In the genomic region with DNA sequence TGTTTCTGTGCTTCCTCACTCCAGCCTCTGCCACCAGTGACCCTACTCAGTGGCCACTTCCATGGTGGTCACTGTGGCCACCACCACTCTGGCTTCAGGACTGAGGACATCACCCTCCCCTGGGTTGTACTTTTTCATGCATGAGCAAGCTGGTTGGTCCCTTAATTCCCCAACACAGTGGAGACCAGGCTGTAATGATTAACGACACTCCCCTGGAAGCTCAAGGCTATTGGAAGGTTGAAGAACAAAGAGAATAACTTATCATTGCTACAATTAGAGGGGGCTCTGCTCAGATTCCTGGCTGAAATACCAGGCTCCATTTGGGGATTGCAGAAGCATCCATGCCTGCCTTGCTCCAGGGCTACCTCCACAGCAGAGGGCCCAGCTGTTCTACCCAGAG, we compare ENCODE assay signal across 1 cellular context.
TF ChIP-seq lines count a peak whose summit lies in the region.

No MANE protein-coding gene starts in this region.

TF ChIP-seq in GM23338, 12 proteins besides CTCF, POLR2A, EP300 and RAD21:
- TF ChIP-seq STAT1 (IDR thresholded peaks at IDR 0.05; ENCODE audit: unreplicated experiment) (no peak), CREB1 (CRISPR knock-in tag; IDR thresholded peaks at IDR 0.05; ENCODE audit: low read depth) (no peak), ZNF114 (CRISPR knock-in tag; IDR thresholded peaks at IDR 0.05) (no peak), NANOG (IDR thresholded peaks at IDR 0.05; ENCODE audit: borderline replicate concordance) (no peak), ZNF331 (CRISPR knock-in tag; IDR thresholded peaks at IDR 0.05; ENCODE audit: low read depth) (no peak), EZH2phosphoT487 (IDR thresholded peaks at IDR 0.05; ENCODE audit: unreplicated experiment) (no peak), POLR2AphosphoS5 (IDR thresholded peaks at IDR 0.05; ENCODE audit: low read depth) (no peak), JUNB (IDR thresholded peaks at IDR 0.05; ENCODE audit: unreplicated experiment) (no peak), EZH2 (IDR thresholded peaks at IDR 0.05; ENCODE audit: low read depth, unreplicated experiment) (no peak)
- TF ChIP-seq, protein P1, sequence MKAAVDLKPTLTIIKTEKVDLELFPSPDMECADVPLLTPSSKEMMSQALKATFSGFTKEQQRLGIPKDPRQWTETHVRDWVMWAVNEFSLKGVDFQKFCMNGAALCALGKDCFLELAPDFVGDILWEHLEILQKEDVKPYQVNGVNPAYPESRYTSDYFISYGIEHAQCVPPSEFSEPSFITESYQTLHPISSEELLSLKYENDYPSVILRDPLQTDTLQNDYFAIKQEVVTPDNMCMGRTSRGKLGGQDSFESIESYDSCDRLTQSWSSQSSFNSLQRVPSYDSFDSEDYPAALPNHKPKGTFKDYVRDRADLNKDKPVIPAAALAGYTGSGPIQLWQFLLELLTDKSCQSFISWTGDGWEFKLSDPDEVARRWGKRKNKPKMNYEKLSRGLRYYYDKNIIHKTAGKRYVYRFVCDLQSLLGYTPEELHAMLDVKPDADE (IDR thresholded peaks at IDR 0.05): no peak
- TF ChIP-seq, protein P2, sequence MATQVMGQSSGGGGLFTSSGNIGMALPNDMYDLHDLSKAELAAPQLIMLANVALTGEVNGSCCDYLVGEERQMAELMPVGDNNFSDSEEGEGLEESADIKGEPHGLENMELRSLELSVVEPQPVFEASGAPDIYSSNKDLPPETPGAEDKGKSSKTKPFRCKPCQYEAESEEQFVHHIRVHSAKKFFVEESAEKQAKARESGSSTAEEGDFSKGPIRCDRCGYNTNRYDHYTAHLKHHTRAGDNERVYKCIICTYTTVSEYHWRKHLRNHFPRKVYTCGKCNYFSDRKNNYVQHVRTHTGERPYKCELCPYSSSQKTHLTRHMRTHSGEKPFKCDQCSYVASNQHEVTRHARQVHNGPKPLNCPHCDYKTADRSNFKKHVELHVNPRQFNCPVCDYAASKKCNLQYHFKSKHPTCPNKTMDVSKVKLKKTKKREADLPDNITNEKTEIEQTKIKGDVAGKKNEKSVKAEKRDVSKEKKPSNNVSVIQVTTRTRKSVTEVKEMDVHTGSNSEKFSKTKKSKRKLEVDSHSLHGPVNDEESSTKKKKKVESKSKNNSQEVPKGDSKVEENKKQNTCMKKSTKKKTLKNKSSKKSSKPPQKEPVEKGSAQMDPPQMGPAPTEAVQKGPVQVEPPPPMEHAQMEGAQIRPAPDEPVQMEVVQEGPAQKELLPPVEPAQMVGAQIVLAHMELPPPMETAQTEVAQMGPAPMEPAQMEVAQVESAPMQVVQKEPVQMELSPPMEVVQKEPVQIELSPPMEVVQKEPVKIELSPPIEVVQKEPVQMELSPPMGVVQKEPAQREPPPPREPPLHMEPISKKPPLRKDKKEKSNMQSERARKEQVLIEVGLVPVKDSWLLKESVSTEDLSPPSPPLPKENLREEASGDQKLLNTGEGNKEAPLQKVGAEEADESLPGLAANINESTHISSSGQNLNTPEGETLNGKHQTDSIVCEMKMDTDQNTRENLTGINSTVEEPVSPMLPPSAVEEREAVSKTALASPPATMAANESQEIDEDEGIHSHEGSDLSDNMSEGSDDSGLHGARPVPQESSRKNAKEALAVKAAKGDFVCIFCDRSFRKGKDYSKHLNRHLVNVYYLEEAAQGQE (IDR thresholded peaks at IDR 0.05; ENCODE audit: unreplicated experiment): no peak
